Comparison of ENCODE assay signal across 8 cellular contexts in the genomic region with DNA sequence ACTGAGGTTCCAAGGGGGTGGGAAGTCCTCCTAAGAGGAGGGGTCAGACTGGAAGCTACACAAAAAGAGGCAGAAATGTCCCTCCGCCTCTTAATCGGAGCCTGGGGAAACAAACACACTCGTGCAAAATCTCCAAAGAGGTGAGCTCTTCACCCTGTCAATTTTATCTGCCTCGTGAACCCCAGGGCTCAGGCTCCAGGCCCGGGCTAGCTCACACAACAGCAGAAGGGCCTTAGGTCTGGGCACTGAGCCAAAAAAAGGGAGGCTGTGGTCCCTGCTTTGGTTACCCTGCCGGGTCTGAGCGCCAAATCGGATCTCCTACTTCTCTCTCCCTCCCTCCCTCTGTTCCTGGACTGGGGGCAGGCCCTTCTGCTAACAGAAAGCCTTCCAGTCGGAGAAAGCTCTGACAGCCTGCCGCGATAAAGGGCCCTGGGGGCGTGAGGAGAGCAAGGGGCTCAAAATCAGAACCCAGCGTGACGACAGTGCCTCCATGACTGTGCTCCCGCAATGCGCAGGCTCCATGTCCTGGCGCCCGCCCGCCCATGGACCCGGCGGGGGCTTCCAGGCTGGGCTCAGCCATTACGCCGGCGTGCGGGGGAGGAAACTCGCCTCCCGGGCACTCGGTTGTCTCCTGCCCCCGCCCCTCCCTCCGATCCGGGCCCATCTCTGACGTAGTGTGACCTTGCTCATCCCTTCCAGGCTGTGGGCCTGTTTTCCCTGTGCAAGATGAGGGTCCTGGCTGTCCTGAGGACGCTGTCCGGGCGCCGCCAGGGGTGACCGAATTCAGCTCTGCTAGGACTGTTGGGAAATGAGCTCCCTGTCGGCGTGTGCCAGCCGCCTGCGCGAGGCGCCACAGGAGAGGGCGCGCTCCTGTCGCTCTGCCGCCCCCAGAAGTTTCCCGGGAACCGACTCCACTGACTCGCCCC. TPM values are rescaled to one million over a fixed set of nuclear protein-coding genes. Genes with fewer than 3 reads are reported as not detected.
DNase-seq lines count a peak whose midpoint lies in the region; ATAC-seq and TF ChIP-seq lines count a peak whose summit lies in the region.

No MANE protein-coding gene starts in this region.

- H3K4me2 ChIP-seq in BLaER1 treated with 17β-estradiol and CSF1 and Interleukin-3, amounts not matched to agents 10 nM and 100 nM: peak overlapping the region; percentile 91 to 100 (median 96)

- H4K20me1 ChIP-seq in BLaER1 treated with 17β-estradiol and CSF1 and Interleukin-3, amounts not matched to agents 10 nM and 100 nM: peaks cover 0 to 65% (median 6%) of the 10 kb centered on the region in 11 experiments; a peak in 7 of 22 replicates

- no peaks in the 10 kb centered on the region for H3K9me3 ChIP-seq in BLaER1 treated with 17β-estradiol and CSF1 and Interleukin-3, amounts not matched to agents 10 nM and 100 nM (replicated peaks in 1 of 11)

- 2 to 4% methylated on average over 18 to 37 of the region's 50 CpGs for WGBS in lower leg skin, 2 donors

- H3K27me3 ChIP-seq in BLaER1 treated with 17β-estradiol and CSF1 and Interleukin-3, amounts not matched to agents 10 nM and 100 nM: peaks cover 0 to 17% (median 0%) of the 10 kb centered on the region in 11 experiments; a peak in 7 of 22 replicates

- H3K27ac ChIP-seq in BLaER1 treated with 17β-estradiol and CSF1 and Interleukin-3, amounts not matched to agents 10 nM and 100 nM: peak overlapping the region; percentile 85 to 98 (median 92)

- peaks cover 38 to 62% (median 45%) of the 10 kb centered on the region in 10 experiments for H3K4me1 ChIP-seq in BLaER1 treated with 17β-estradiol and CSF1 and Interleukin-3, amounts not matched to agents 10 nM and 100 nM

- peaks cover 0 to 26% (median 4%) of the 10 kb centered on the region in 11 experiments; a peak in 9 of 22 replicates for H3K36me3 ChIP-seq in BLaER1 treated with 17β-estradiol and CSF1 and Interleukin-3, amounts not matched to agents 10 nM and 100 nM

- ATAC-seq in GM19395 (IDR thresholded peaks at IDR 0.05; ENCODE audit: unreplicated experiment) (peak; percentile 45), HG03565 (IDR thresholded peaks at IDR 0.05; ENCODE audit: unreplicated experiment) (peak; percentile 29)

- TF ChIP-seq CTCF in lower leg skin (IDR thresholded peaks at IDR 0.05): no peak

- H3K4me3 ChIP-seq in BLaER1 treated with 17β-estradiol and CSF1 and Interleukin-3, amounts not matched to agents 10 nM and 100 nM: peak overlapping the region; percentile 62 to 95 (median 80)
- H3K4me3 ChIP-seq in lower leg skin (ENCODE audit: low read depth, poor library complexity, severe bottlenecking): peak overlapping the region; percentile 60

- H3K9ac ChIP-seq in BLaER1 treated with 17β-estradiol and CSF1 and Interleukin-3, amounts not matched to agents 10 nM and 100 nM: peak overlapping the region; percentile 83 to 98 (median 90)

- DNase-seq in NCI-H748 (lab: John Stamatoyannopoulos, UW; ENCODE audit: unreplicated experiment) (peak; percentile 95), dermis microvascular lymphatic vessel endothelial cell (ENCODE audit: low read depth in 2 of 2) (peak; percentile 82 to 90), lower leg skin (ENCODE audit: low spot score in 2 of 2) (peak; percentile 73 to 95)
- DNase-seq in activated CD4-positive, alpha-beta T cell treated with anti-CD3 and anti-CD28 coated beads, Interleukin-2, amount 50 U/mL, for 4 hours: peak; percentile 72 to 75
- DNase-seq in stimulated activated CD4-positive, alpha-beta T cell treated with anti-CD3 and anti-CD28 coated beads, Interleukin-4, amount 100 ng/mL, for 24 hours: peak; percentile 76

- intact Hi-C loops in lower leg skin (cut with DNase I; ENCODE audit: low total_unique reads): no loop called here

- TF ChIP-seq POLR2A in lower leg skin (IDR thresholded peaks at IDR 0.05): no peak

RNA-seq across cellular contexts. Expression of a gene that starts 0.9 kb away (rescaled TPM):
- 3.7 and 5.7 TPM in 2 replicates for total RNA-seq in dermis microvascular lymphatic vessel endothelial cell
- total RNA-seq in lower leg skin: 1 to 10 TPM in 3 of 4 donors, under 1 TPM in 1; 0.27 to 1.8 (median 1.8) TPM

RNA-seq across cellular contexts. Expression of a gene that starts 35.8 kb away (rescaled TPM):
- total RNA-seq in dermis microvascular lymphatic vessel endothelial cell (20.7 and 26.7 TPM in 2 replicates), lower leg skin (100 to 1,000 TPM in 1 of 4 donors, 10 to 100 TPM in 3; 52.5 to 191 (median 85.9) TPM)

Comparison
In these comparisons a context has a peak if more than half of its experiments do, and no peak if none do; other contexts are left out.
1. Peak in every context shown above with its lines: DNase-seq, ATAC-seq, H3K4me3 ChIP-seq and H3K27ac ChIP-seq.